ENCODE assay signal across 23 cellular contexts in the genomic region with DNA sequence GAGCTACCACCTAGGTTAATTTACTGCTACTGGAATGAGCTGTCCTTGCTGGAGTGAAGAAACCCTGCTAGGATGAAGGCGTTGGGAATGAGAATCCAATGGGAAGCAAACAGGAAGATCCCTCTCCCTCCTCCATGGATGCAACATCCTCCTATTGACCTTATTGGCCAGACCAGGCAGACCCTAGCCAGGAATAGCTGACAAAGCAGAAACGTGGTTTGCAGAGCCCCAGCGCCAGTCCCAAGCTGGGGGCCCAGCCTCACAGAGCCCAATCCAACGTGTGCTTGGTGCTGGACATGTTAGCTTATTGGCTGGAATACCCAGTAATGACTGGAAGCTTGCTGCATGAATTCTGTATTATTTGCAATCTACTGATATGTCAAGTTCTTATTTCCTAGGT.
"Had no signal": no experiment of that assay in that cellular context is flagged by ENCODE, and none has a peak within 500 bp of the region (broad histone marks: within the 10 kb centered on the region; RNA-seq: fewer than 3 reads in every experiment).

No MANE protein-coding gene starts in this region.

- DNase-seq: Karpas-422, KG1, MG63, NCI-H1092, NCI-H1105 treated with DMSO at 0.1 percent for 48 hours, NCI-H1417 treated with DMSO at 0.1 percent for 48 hours, NCI-H146, NCI-H1694 treated with DMSO at 0.1 percent for 48 hours, NCI-H1930, NCI-H2081, NCI-H2171, NCI-H226, NCI-H446, NCI-H510A, NCI-H524 treated with DMSO at 0.1 percent for 48 hours, NCI-H69, NCI-H774, Right ventricle myocardium superior, RPMI8226, SIG-M5 had no signal

- H3K4me1 ChIP-seq: SJSA1 had no signal

- H3K4me3 ChIP-seq: MG63, SJSA1, SK-N-MC had no signal

- H3K36me3 ChIP-seq: MG63, SJSA1 had no signal

- H3K9me3 ChIP-seq: MG63, SJSA1 had no signal

- FAIRE-seq: RCC 7860 had no signal

- H3K27me3 ChIP-seq: MG63, SJSA1 had no signal

- H3K27ac ChIP-seq: SJSA1, SK-N-MC had no signal
